In the genomic region with DNA sequence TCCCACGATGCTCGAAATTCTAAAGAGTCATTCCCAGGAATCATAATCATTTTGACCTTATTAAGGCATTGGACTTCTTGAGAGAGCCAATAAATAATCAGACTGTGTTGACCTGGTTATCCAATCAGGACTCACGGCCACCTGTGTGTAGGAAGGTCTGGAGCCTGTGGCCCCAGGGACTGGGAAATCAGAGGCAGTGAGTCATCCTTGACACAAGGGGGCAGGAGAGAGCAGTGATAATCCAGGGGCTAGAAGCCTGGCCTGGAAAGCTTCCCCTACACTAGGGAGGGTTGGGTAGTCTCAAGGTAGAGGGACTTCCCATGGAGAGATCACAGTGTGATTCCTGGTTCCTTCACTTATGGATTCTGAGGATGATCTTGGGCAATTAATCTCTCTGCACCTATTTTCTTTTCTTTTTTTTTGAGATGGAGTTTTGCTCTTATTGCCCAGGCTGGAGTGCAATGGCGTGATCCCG, we compare ENCODE assay signal across 9 cellular contexts. TPM values are rescaled to one million over a fixed set of nuclear protein-coding genes. Genes with fewer than 3 reads are reported as not detected.
DNase-seq lines count a peak whose midpoint lies in the region; TF ChIP-seq lines count a peak whose summit lies in the region.
"Had no signal": no experiment of that assay in that cellular context is flagged by ENCODE, and none has a peak within 500 bp of the region (broad histone marks: within the 10 kb centered on the region; RNA-seq: fewer than 3 reads in every experiment).

No MANE protein-coding gene starts in this region.

- peak; percentile 20 for DNase-seq in NCI-H510A treated with DMSO at 0.1 percent for 48 hours (lab: John Stamatoyannopoulos, UW)
- DNase-seq in NCI-H510A (lab: John Stamatoyannopoulos, UW) = no peak
- DNase-seq in HK-2 (ENCODE audit: unreplicated experiment) = peak; percentile 79
- DNase-seq in NCI-H82 (lab: John Stamatoyannopoulos, UW) = peak; percentile 93
- peak; percentile 70 for DNase-seq in activated CD4-positive, alpha-beta memory T cell treated with anti-CD3 and anti-CD28 coated beads, Interleukin-2, amount 10 ng/mL, durations not matched to agents 7 days and 5 days
- DNase-seq in endodermal cell = peak; percentile 92
- peak; percentile 31 for DNase-seq in mucosa of gallbladder (ENCODE audit: low spot score)
- peak; percentile 35 to 55 for DNase-seq in thyroid gland

- H3K27me3 ChIP-seq in endodermal cell (ENCODE audit: control insufficient read depth, insufficient read depth, low read length, poor library complexity, severe bottlenecking) = no peaks in the 10 kb centered on the region
- H3K27me3 ChIP-seq in thyroid gland = no peaks in the 10 kb centered on the region
- H3K27me3 ChIP-seq: BLaER1 had no signal

- H3K4me3 Mint-ChIP-seq in activated CD4-positive, alpha-beta memory T cell treated with anti-CD3 and anti-CD28 coated beads, Interleukin-2, amount 10 ng/mL, durations not matched to agents 7 days and 5 days = no peak overlapping the region
- no peak overlapping the region for H3K4me3 Mint-ChIP-seq in endodermal cell

- CTCF ChIA-PET in activated CD4-positive, alpha-beta memory T cell treated with anti-CD3 and anti-CD28 coated beads, Interleukin-2, amount 10 ng/mL, durations not matched to agents 7 days and 5 days (lab: Charles Lee) = interaction anchor here (0.6 to 9.2 kb wide), 19 partner anchors 13 to 131 kb away, joined by 3 to 149 read pairs (median 5); no protein-coding TSS in a partner anchor

- peaks cover 48% of the 10 kb centered on the region for H3K36me3 Mint-ChIP-seq in activated CD4-positive, alpha-beta memory T cell treated with anti-CD3 and anti-CD28 coated beads, Interleukin-2, amount 10 ng/mL, durations not matched to agents 7 days and 5 days (ENCODE audit: low read depth)
- H3K36me3 Mint-ChIP-seq in endodermal cell (ENCODE audit: low read depth) = no peaks in the 10 kb centered on the region

- H3K4me1 ChIP-seq in endodermal cell (ENCODE audit: control insufficient read depth, insufficient read depth, low read length) = peaks cover 9% of the 10 kb centered on the region
- peaks cover 31% of the 10 kb centered on the region in 2 donors for H3K4me1 ChIP-seq in thyroid gland

- H3K27ac ChIP-seq in endodermal cell (ENCODE audit: low read depth, low read length) (no peak overlapping the region), thyroid gland (no peak overlapping the region)
- H3K27ac ChIP-seq: BLaER1 had no signal

- WGBS in endodermal cell (ENCODE audit: insufficient coverage in 1 of 2, insufficient read length in 1 of 2), 2 experiments = 80 to 83% methylated on average over 3 to 5 of the region's 5 CpGs
- 85 to 86% methylated on average over 5 of the region's 5 CpGs for WGBS in thyroid gland, 2 donors

- no peak overlapping the region for H3K27ac Mint-ChIP-seq in activated CD4-positive, alpha-beta memory T cell treated with anti-CD3 and anti-CD28 coated beads, Interleukin-2, amount 10 ng/mL, durations not matched to agents 7 days and 5 days
- H3K27ac Mint-ChIP-seq in endodermal cell = no peak overlapping the region

- no peak overlapping the region for H3K9ac ChIP-seq in endodermal cell (ENCODE audit: extremely low read depth, low read length, poor library complexity, severe bottlenecking)
- H3K9ac ChIP-seq: BLaER1 had no signal

- POLR2A ChIA-PET in activated CD4-positive, alpha-beta memory T cell treated with anti-CD3 and anti-CD28 coated beads, Interleukin-2, amount 10 ng/mL, durations not matched to agents 7 days and 5 days (lab: Charles Lee) = interaction anchor here (0.6 to 8.2 kb wide), 7 partner anchors 25 to 1156 kb away, joined by 3 to 66 read pairs (median 3); a partner anchor contains a TSS

- H3K36me3 ChIP-seq in endodermal cell (ENCODE audit: control insufficient read depth, insufficient read depth, low read length) (no peaks in the 10 kb centered on the region), thyroid gland (no peaks in the 10 kb centered on the region)

- intact Hi-C loops in thyroid gland (cut with DNase I) = loop anchor here (5.0 kb wide), 1 partner anchor 104 kb away; no protein-coding TSS in a partner anchor

- no peaks in the 10 kb centered on the region for H3K9me3 ChIP-seq in endodermal cell (ENCODE audit: control insufficient read depth, low read length)
- no peaks in the 10 kb centered on the region for H3K9me3 ChIP-seq in thyroid gland
- H3K9me3 ChIP-seq: BLaER1 had no signal

- H3K4me3 ChIP-seq in endodermal cell (ENCODE audit: low read length) (no peak overlapping the region), thyroid gland (replicated peaks in 1 of 3) (no peak overlapping the region)
- H3K4me3 ChIP-seq: BLaER1 had no signal

- H3K9me3 Mint-ChIP-seq in activated CD4-positive, alpha-beta memory T cell treated with anti-CD3 and anti-CD28 coated beads, Interleukin-2, amount 10 ng/mL, durations not matched to agents 7 days and 5 days = no peaks in the 10 kb centered on the region
- no peaks in the 10 kb centered on the region for H3K9me3 Mint-ChIP-seq in endodermal cell

- peak; percentile 91 for TF ChIP-seq CTCF in endodermal cell (conservative IDR thresholded peaks at IDR 0.05)
- peak; percentile 17 to 70 (median 62) for TF ChIP-seq CTCF in thyroid gland (IDR thresholded peaks at IDR 0.05)

- peaks cover 70% of the 10 kb centered on the region for H3K4me1 Mint-ChIP-seq in activated CD4-positive, alpha-beta memory T cell treated with anti-CD3 and anti-CD28 coated beads, Interleukin-2, amount 10 ng/mL, durations not matched to agents 7 days and 5 days
- peaks cover 41% of the 10 kb centered on the region for H3K4me1 Mint-ChIP-seq in endodermal cell

- TF ChIP-seq POLR2A in thyroid gland (IDR thresholded peaks at IDR 0.05) = no peak

- H3K27me3 Mint-ChIP-seq in activated CD4-positive, alpha-beta memory T cell treated with anti-CD3 and anti-CD28 coated beads, Interleukin-2, amount 10 ng/mL, durations not matched to agents 7 days and 5 days = no peaks in the 10 kb centered on the region
- H3K27me3 Mint-ChIP-seq in endodermal cell (ENCODE audit: insufficient read depth) = peaks cover 4% of the 10 kb centered on the region

RNA-seq across cellular contexts. Expression of a gene that starts 4.7 kb away (rescaled TPM):
- 10 to 100 TPM; 36.4 to 36.5 TPM for total RNA-seq in activated CD4-positive, alpha-beta memory T cell treated with anti-CD3 and anti-CD28 coated beads, Interleukin-2, amount 10 ng/mL, durations not matched to agents 7 days and 5 days
- total RNA-seq in endodermal cell (under 1 TPM; 0.22 to 0.35 TPM), mucosa of gallbladder (26.9 TPM), thyroid gland (10 to 100 TPM; 21.9 to 32.2 (median 25.2) TPM)
- 0.32 TPM for polyA plus RNA-seq in endodermal cell (2013, experiment 1 of 2)
- 0.25 TPM for polyA plus RNA-seq in endodermal cell (2013, experiment 2 of 2)

RNA-seq across cellular contexts. Expression of a gene that starts 15.8 kb away (rescaled TPM):
- total RNA-seq in activated CD4-positive, alpha-beta memory T cell treated with anti-CD3 and anti-CD28 coated beads, Interleukin-2, amount 10 ng/mL, durations not matched to agents 7 days and 5 days = 10 to 100 TPM; 20.6 to 21.0 TPM
- total RNA-seq in endodermal cell = 10 to 100 TPM; 22.4 to 22.8 TPM
- 20.4 TPM for polyA plus RNA-seq in endodermal cell (2013, experiment 1 of 2)
- 20.1 TPM for polyA plus RNA-seq in endodermal cell (2013, experiment 2 of 2)
- 20.3 TPM for total RNA-seq in mucosa of gallbladder
- total RNA-seq in thyroid gland = 10 to 100 TPM; 26.9 to 47.7 (median 37.8) TPM

RNA-seq across cellular contexts. Expression of a gene that starts 50.1 kb away (rescaled TPM):
- 10 to 100 TPM; 41.6 to 43.9 TPM for total RNA-seq in activated CD4-positive, alpha-beta memory T cell treated with anti-CD3 and anti-CD28 coated beads, Interleukin-2, amount 10 ng/mL, durations not matched to agents 7 days and 5 days
- 10 to 100 TPM; 13.2 to 21.2 TPM for total RNA-seq in endodermal cell
- polyA plus RNA-seq in endodermal cell (2013, experiment 1 of 2) = 16.8 TPM
- 18.5 TPM for polyA plus RNA-seq in endodermal cell (2013, experiment 2 of 2)
- total RNA-seq in mucosa of gallbladder = 13.9 TPM
- 1 to 10 TPM; 7.2 to 7.8 (median 7.6) TPM for total RNA-seq in thyroid gland

Comparison
In these comparisons a context has a peak if more than half of its experiments do, and no peak if none do; other contexts are left out.
1. RNA of a gene that starts 4.7 kb away (total RNA-seq): 36.4 to 36.5 TPM in activated CD4-positive, alpha-beta memory T cell treated with anti-CD3 and anti-CD28 coated beads, Interleukin-2, amount 10 ng/mL, durations not matched to agents 7 days and 5 days, 21.9 to 32.2 TPM in thyroid gland and 26.9 TPM in mucosa of gallbladder (single experiment); 0.22 to 0.35 TPM in endodermal cell; every median in the first group is over 10 times any median in the second.